8 cellular contexts compared by ENCODE assay signal in genomic region chr20:44609511-44610312, GRCh38. TPM values are rescaled to one million over a fixed set of nuclear protein-coding genes. Genes with fewer than 3 reads are reported as not detected.
DNase-seq lines count a peak whose midpoint lies in the region; ATAC-seq and TF ChIP-seq lines count a peak whose summit lies in the region.

No MANE protein-coding gene starts in this region.

- peaks cover 13% of the 10 kb centered on the region; the same call in 2 of the 3 replicates for H3K4me1 Mint-ChIP-seq in GM23338
- H3K4me1 Mint-ChIP-seq in activated naive CD4-positive, alpha-beta T cell treated with anti-CD3 and anti-CD28 coated beads, Interleukin-2, amount 50 U/mL, for 24 hours = peaks cover 34% of the 10 kb centered on the region
- peaks cover 20% of the 10 kb centered on the region for H3K4me1 Mint-ChIP-seq in osteocyte (ENCODE audit: unreplicated experiment)

- POLR2A ChIA-PET in SK-N-SH (lab: Yijun Ruan, JAX) = interaction anchor here (0.6 kb wide), 1 partner anchor 90 kb away, joined by 4 read pairs; no protein-coding TSS in a partner anchor

- H3K9me3 ChIP-seq in SK-N-SH (no peaks in the 10 kb centered on the region), thoracic aorta (no peaks in the 10 kb centered on the region)

- TF ChIP-seq CTCF in GM23338 (conservative IDR thresholded peaks at IDR 0.05; ENCODE audit: low read depth in 2 of 2) (peak; percentile 97 to 98), SK-N-SH (IDR thresholded peaks at IDR 0.05) (peak; percentile 98), osteocyte (IDR thresholded peaks at IDR 0.05) (peak; percentile 98), thoracic aorta (IDR thresholded peaks at IDR 0.05) (peak; percentile 94)

- peak; percentile 87 for DNase-seq in DMS153 treated with DMSO at 0.1 percent for 48 hours (lab: John Stamatoyannopoulos, UW; ENCODE audit: unreplicated experiment)
- peak; percentile 97 for DNase-seq in GM23338 (ENCODE audit: low spot score)
- peak; percentile 90 for DNase-seq in NAMALWA (ENCODE audit: low spot score)
- peak; percentile 87 for DNase-seq in SK-N-SH
- peak; percentile 77 for DNase-seq in glomerular endothelial cell (ENCODE audit: extremely low read depth, low read depth, low spot score)
- DNase-seq in osteocyte (ENCODE audit: extremely low spot score, unreplicated experiment) = peak; percentile 94
- peak; percentile 65 for DNase-seq in thoracic aorta (ENCODE audit: low spot score)

- no peaks in the 10 kb centered on the region for H3F3A ChIP-seq in GM23338 (replicated peaks; ENCODE audit: low read depth)
- H3F3A ChIP-seq in SK-N-SH (replicated peaks; ENCODE audit: insufficient read depth) = peaks cover 7% of the 10 kb centered on the region

- peak overlapping the region; percentile 27; the same call in 1 of the 2 replicates for H3K9ac ChIP-seq in SK-N-SH

- no peak overlapping the region for H3K27ac ChIP-seq in GM23338 (ENCODE audit: low read depth)
- peak overlapping the region; percentile 55 to 65 for H3K27ac ChIP-seq in SK-N-SH (ENCODE audit: low read depth in 2 of 2, low read length in 1 of 2)
- peak overlapping the region; percentile 75 to 79 for H3K27ac ChIP-seq in thoracic aorta

- H3K36me3 ChIP-seq in GM23338 (ENCODE audit: insufficient read depth) (no peaks in the 10 kb centered on the region), SK-N-SH (replicated peaks in 1 of 2; ENCODE audit: control insufficient read depth in 1 of 2, insufficient read depth in 2 of 2, low read length in 1 of 2) (peaks cover under 1 to 3% of the 10 kb centered on the region in 2 experiments), thoracic aorta (no peaks in the 10 kb centered on the region)

- CTCF ChIA-PET in SK-N-SH (lab: Yijun Ruan, JAX) = interaction anchor here (0.5 to 3.5 kb wide), 78 partner anchors 8 to 493 kb away, joined by 3 to 26 read pairs (median 4); partner anchors contain the start of genes PKIG, SERINC3 and TTPAL

- WGBS in SK-N-SH (ENCODE audit: low lambda C conversion rate) = 50% methylated on average over 13 of the region's 25 CpGs

- H3K4me2 ChIP-seq in GM23338 = peak overlapping the region; percentile 30; the same call in 1 of the 2 replicates
- peak overlapping the region; percentile 16; the same call in 1 of the 2 replicates for H3K4me2 ChIP-seq in SK-N-SH

- no peaks in the 10 kb centered on the region for H3K27me3 ChIP-seq in GM23338 (ENCODE audit: insufficient read depth)
- no peaks in the 10 kb centered on the region for H3K27me3 ChIP-seq in SK-N-SH (ENCODE audit: insufficient read depth)
- H3K27me3 ChIP-seq in thoracic aorta (replicated peaks; ENCODE audit: insufficient read depth) = no peaks in the 10 kb centered on the region

- H3K4me1 ChIP-seq in GM23338 (ENCODE audit: insufficient read depth) (peaks cover 5% of the 10 kb centered on the region), SK-N-SH (ENCODE audit: control insufficient read depth in 1 of 2, insufficient read depth in 2 of 2, low read depth in 1 of 2, low read length in 1 of 2) (peaks cover 0 to 10% of the 10 kb centered on the region in 2 experiments; a peak in 1 of 4 replicates), thoracic aorta (ENCODE audit: control insufficient read depth in 1 of 2, low read depth in 2 of 2) (peaks cover 10 to 46% of the 10 kb centered on the region in 2 donors)

- TF ChIP-seq EP300 in SK-N-SH (IDR thresholded peaks at IDR 0.05; ENCODE audit: borderline replicate concordance in 1 of 2, low read depth in 1 of 2, low read length in 1 of 2) = no peak

- H3K9me3 Mint-ChIP-seq in GM23338 (no peaks in the 10 kb centered on the region), osteocyte (ENCODE audit: unreplicated experiment) (no peaks in the 10 kb centered on the region)
- no peaks in the 10 kb centered on the region for H3K9me3 Mint-ChIP-seq in activated naive CD4-positive, alpha-beta T cell treated with anti-CD3 and anti-CD28 coated beads, Interleukin-2, amount 50 U/mL, for 24 hours

- H2AFZ ChIP-seq in GM23338 (peak overlapping the region; percentile 29; the same call in 1 of the 2 replicates), SK-N-SH (ENCODE audit: low read depth) (0 out of 2 replicates have a peak overlapping the region, but pooled peaks have one; percentile 8)

- H3K27ac Mint-ChIP-seq in GM23338 (no peak overlapping the region), osteocyte (ENCODE audit: unreplicated experiment) (peak overlapping the region; percentile 91)
- peak overlapping the region; percentile 91 for H3K27ac Mint-ChIP-seq in activated naive CD4-positive, alpha-beta T cell treated with anti-CD3 and anti-CD28 coated beads, Interleukin-2, amount 50 U/mL, for 24 hours

- H3K4me3 ChIP-seq in GM23338 (no peak overlapping the region), SK-N-SH (ENCODE audit: low read depth in 2 of 2, low read length in 1 of 2) (peak overlapping the region in 1 of 2 experiments; percentile 13; a peak in 1 of 4 replicates), thoracic aorta (peak overlapping the region; percentile 61)

- H3K79me2 ChIP-seq in GM23338 (replicated peaks; ENCODE audit: insufficient read depth) = no peaks in the 10 kb centered on the region
- peaks cover 21% of the 10 kb centered on the region for H3K79me2 ChIP-seq in SK-N-SH (ENCODE audit: insufficient read depth)

- ATAC-seq in GM23338 = peak; percentile 98
- peak; percentile 86 for ATAC-seq in thoracic aorta (ENCODE audit: insufficient number of reproducible peaks, low FRiP score, low read depth)

- H4K20me1 ChIP-seq in GM23338 (replicated peaks; ENCODE audit: insufficient read depth) (no peaks in the 10 kb centered on the region; the same call in 1 of the 2 replicates), SK-N-SH (ENCODE audit: insufficient read depth) (no peaks in the 10 kb centered on the region)

- H3K4me3 Mint-ChIP-seq in GM23338 (peak overlapping the region; percentile 28; the same call in 1 of the 3 replicates), osteocyte (ENCODE audit: unreplicated experiment) (peak overlapping the region; percentile 56)
- peak overlapping the region; percentile 52 for H3K4me3 Mint-ChIP-seq in activated naive CD4-positive, alpha-beta T cell treated with anti-CD3 and anti-CD28 coated beads, Interleukin-2, amount 50 U/mL, for 24 hours

- H3K27me3 Mint-ChIP-seq in GM23338 (ENCODE audit: insufficient read depth, low read depth, poor library complexity) (peaks cover 3% of the 10 kb centered on the region), osteocyte (ENCODE audit: unreplicated experiment) (no peaks in the 10 kb centered on the region)
- H3K27me3 Mint-ChIP-seq in activated naive CD4-positive, alpha-beta T cell treated with anti-CD3 and anti-CD28 coated beads, Interleukin-2, amount 50 U/mL, for 24 hours = no peaks in the 10 kb centered on the region

- H3K9me2 ChIP-seq in GM23338 (ENCODE audit: insufficient read depth) = no peaks in the 10 kb centered on the region
- no peaks in the 10 kb centered on the region for H3K9me2 ChIP-seq in SK-N-SH

- H3K36me3 Mint-ChIP-seq in GM23338 (ENCODE audit: low read depth) (peaks cover 8% of the 10 kb centered on the region; the same call in 2 of the 3 replicates), osteocyte (ENCODE audit: unreplicated experiment) (peaks cover 7% of the 10 kb centered on the region)
- peaks cover 3% of the 10 kb centered on the region for H3K36me3 Mint-ChIP-seq in activated naive CD4-positive, alpha-beta T cell treated with anti-CD3 and anti-CD28 coated beads, Interleukin-2, amount 50 U/mL, for 24 hours

- TF ChIP-seq RAD21 in SK-N-SH (IDR thresholded peaks at IDR 0.05; ENCODE audit: low read length) = peak; percentile 99

TF ChIP-seq in GM23338, 12 proteins besides CTCF, POLR2A, EP300 and RAD21:
- peak; percentile 30; the same call in 1 of the 2 replicates for TF ChIP-seq CREB1 (CRISPR knock-in tag; IDR thresholded peaks at IDR 0.05; ENCODE audit: low read depth)
- no peak for TF ChIP-seq EZH2 (IDR thresholded peaks at IDR 0.05; ENCODE audit: low read depth, unreplicated experiment)

TF ChIP-seq in SK-N-SH, 30 proteins besides CTCF, POLR2A, EP300 and RAD21 (continues in another document):
- TF ChIP-seq MXI1 (IDR thresholded peaks at IDR 0.05; ENCODE audit: low read depth, low read length) (peak; percentile 52; the same call in 1 of the 2 replicates), NRF1 (IDR thresholded peaks at IDR 0.05; ENCODE audit: low read depth, low read length) (0 out of 2 replicates have a peak, but pooled peaks have one; percentile 25), MAX (IDR thresholded peaks at IDR 0.05; ENCODE audit: low read depth) (peak; percentile 61), SMC3 (IDR thresholded peaks at IDR 0.05; ENCODE audit: low read depth, low read length) (peak; percentile 96), FOXM1 (IDR thresholded peaks at IDR 0.05; ENCODE audit: low read depth) (no peak; the same call in 1 of the 2 replicates), USF2 (IDR thresholded peaks at IDR 0.05; ENCODE audit: borderline replicate concordance, low read depth, low read length) (no peak)

RNA-seq across cellular contexts. Expression of gene PKIG, which starts 27.3 kb away (rescaled TPM):
- total RNA-seq in GM23338 (2014; rRNA removed; shearing (Covaris generic)) = 23.9 and 33.2 TPM in 2 replicates
- polyA plus RNA-seq in GM23338 (2016; fragmentation: Nextera tagmentation; extraction: Ambion mirVana) (29.7 and 34.9 TPM in 2 replicates), SK-N-SH (2012; rRNA removed) (63.9 and 92.9 TPM in 2 replicates)
- 67.5 and 78.6 TPM in 2 replicates for polyA plus RNA-seq in SK-N-SH (2012; cell fraction: cytosol; rRNA removed)
- 29.9 and 37.7 TPM in 2 replicates for polyA plus RNA-seq in SK-N-SH (2012; cell fraction: nucleus; rRNA removed)
- total RNA-seq in glomerular endothelial cell (226 and 239 TPM in 2 replicates), osteocyte (26.0 and 29.5 TPM in 2 replicates), thoracic aorta (100 to 1,000 TPM; 125 to 186 TPM)

RNA-seq across cellular contexts. Expression of gene ADA, which starts 41.8 kb away (rescaled TPM):
- 12.7 and 16.2 TPM in 2 replicates for total RNA-seq in GM23338 (2014; rRNA removed; shearing (Covaris generic))
- polyA plus RNA-seq in GM23338 (2016; fragmentation: Nextera tagmentation; extraction: Ambion mirVana) (14.6 and 15.8 TPM in 2 replicates), SK-N-SH (2012; rRNA removed) (25.7 and 28.3 TPM in 2 replicates)
- 14.9 and 20.7 TPM in 2 replicates for polyA plus RNA-seq in SK-N-SH (2012; cell fraction: cytosol; rRNA removed)
- polyA plus RNA-seq in SK-N-SH (2012; cell fraction: nucleus; rRNA removed) = 50.4 and 63.8 TPM in 2 replicates
- total RNA-seq in glomerular endothelial cell (35.6 and 55.5 TPM in 2 replicates), osteocyte (177 and 185 TPM in 2 replicates), thoracic aorta (10 to 100 TPM in 1 of 2 donors, 1 to 10 TPM in 1; 8.1 to 20.6 TPM)
